In the genomic region with DNA sequence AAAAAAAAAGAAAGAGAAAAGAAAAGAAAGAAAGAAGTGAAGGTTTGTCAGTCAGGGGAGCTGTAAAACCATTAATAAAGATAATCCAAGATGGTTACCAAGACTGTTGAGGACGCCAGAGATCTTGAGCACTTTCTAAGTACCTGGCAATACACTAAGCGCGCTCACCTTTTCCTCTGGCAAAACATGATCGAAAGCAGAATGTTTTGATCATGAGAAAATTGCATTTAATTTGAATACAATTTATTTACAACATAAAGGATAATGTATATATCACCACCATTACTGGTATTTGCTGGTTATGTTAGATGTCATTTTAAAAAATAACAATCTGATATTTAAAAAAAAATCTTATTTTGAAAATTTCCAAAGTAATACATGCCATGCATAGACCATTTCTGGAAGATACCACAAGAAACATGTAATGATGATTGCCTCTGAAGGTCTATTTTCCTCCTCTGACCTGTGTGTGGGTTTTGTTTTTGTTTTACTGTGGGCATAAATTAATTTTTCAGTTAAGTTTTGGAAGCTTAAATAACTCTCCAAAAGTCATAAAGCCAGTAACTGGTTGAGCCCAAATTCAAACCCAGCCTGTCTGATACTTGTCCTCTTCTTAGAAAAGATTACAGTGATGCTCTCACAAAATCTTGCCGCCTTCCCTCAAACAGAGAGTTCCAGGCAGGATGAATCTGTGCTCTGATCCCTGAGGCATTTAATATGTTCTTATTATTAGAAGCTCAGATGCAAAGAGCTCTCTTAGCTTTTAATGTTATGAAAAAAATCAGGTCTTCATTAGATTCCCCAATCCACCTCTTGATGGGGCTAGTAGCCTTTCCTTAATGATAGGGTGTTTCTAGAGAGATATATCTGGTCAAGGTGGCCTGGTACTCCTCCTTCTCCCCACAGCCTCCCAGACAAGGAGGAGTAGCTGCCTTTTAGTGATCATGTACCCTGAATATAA, we compare ENCODE assay signal across 8 cellular contexts. TPM values are rescaled to one million over a fixed set of nuclear protein-coding genes. Genes with fewer than 3 reads are reported as not detected.
A peak's percentile ranks its signal among the peaks of the same experiment; 100 is the strongest.
DNase-seq lines count a peak whose midpoint lies in the region; ATAC-seq and TF ChIP-seq lines count a peak whose summit lies in the region.

No MANE protein-coding gene starts in this region.

- peaks cover 0 to 11% (median 0%) of the 10 kb centered on the region in 7 donors for H3K9me3 Mint-ChIP-seq in CD4-positive, CD25-positive, alpha-beta regulatory T cell
- no peaks in the 10 kb centered on the region for H3K9me3 Mint-ChIP-seq in H9

- H3K27me3 ChIP-seq in CD4-positive, CD25-positive, alpha-beta regulatory T cell (ENCODE audit: control insufficient read depth, insufficient read depth, low read length): no peaks in the 10 kb centered on the region
- no peaks in the 10 kb centered on the region; the same call in 1 of the 2 replicates for H3K27me3 ChIP-seq in H9 (ENCODE audit: insufficient read depth, low read length)
- H3K27me3 ChIP-seq in SK-N-SH (ENCODE audit: insufficient read depth): no peaks in the 10 kb centered on the region
- H3K27me3 ChIP-seq in esophagus muscularis mucosa: no peaks in the 10 kb centered on the region
- H3K27me3 ChIP-seq in sigmoid colon: no peaks in the 10 kb centered on the region

- H3K18ac ChIP-seq in H9 (ENCODE audit: insufficient read length, low read depth, low read length): no peak overlapping the region

- H3K9ac ChIP-seq in H9 (ENCODE audit: extremely low read depth, insufficient read length, low read length) (no peak overlapping the region), SK-N-SH (peak overlapping the region; percentile 95)

- H3K9me2 ChIP-seq in SK-N-SH: no peaks in the 10 kb centered on the region

- H2BK5ac ChIP-seq in H9 (ENCODE audit: insufficient read length, low read length): no peak overlapping the region

- peaks cover 13% of the 10 kb centered on the region for H3K23me2 ChIP-seq in H9 (ENCODE audit: insufficient read length, low read depth, low read length, poor library complexity, severe bottlenecking)

- TF ChIP-seq EP300 in SK-N-SH (IDR thresholded peaks at IDR 0.05; ENCODE audit: borderline replicate concordance in 1 of 2, low read depth in 1 of 2, low read length in 1 of 2) (no peak), esophagus muscularis mucosa (IDR thresholded peaks at IDR 0.05) (no peak), sigmoid colon (IDR thresholded peaks at IDR 0.05) (no peak)

- H3K79me2 ChIP-seq in H9 (ENCODE audit: insufficient read depth, low read length) (no peaks in the 10 kb centered on the region; the same call in 1 of the 2 replicates), SK-N-SH (ENCODE audit: insufficient read depth) (peaks cover 41% of the 10 kb centered on the region)

- peak overlapping the region; percentile 99 to 100 (median 100) for H3K27ac Mint-ChIP-seq in CD4-positive, CD25-positive, alpha-beta regulatory T cell
- no peak overlapping the region for H3K27ac Mint-ChIP-seq in H9

- peaks cover 15% of the 10 kb centered on the region for H3F3A ChIP-seq in SK-N-SH (replicated peaks; ENCODE audit: insufficient read depth)

- H2BK12ac ChIP-seq in H9 (ENCODE audit: insufficient read length, low read depth, low read length): no peak overlapping the region

- peaks cover 11% of the 10 kb centered on the region for H3K27me3 Mint-ChIP-seq in CD4-positive, CD25-positive, alpha-beta regulatory T cell
- peaks cover 15% of the 10 kb centered on the region for H3K27me3 Mint-ChIP-seq in H9 (ENCODE audit: low read depth)

- H3T11ph ChIP-seq in H9 (ENCODE audit: low read length): no peak overlapping the region

- ATAC-seq in CD4-positive, CD25-positive, alpha-beta regulatory T cell (ENCODE audit: low read depth in 2 of 2): no peak
- ATAC-seq in HG03571 (IDR thresholded peaks at IDR 0.05; ENCODE audit: unreplicated experiment) (no peak), GM21526 (IDR thresholded peaks at IDR 0.05; ENCODE audit: low FRiP score, unreplicated experiment) (no peak)

- peaks cover 68% of the 10 kb centered on the region for H3K36me3 Mint-ChIP-seq in CD4-positive, CD25-positive, alpha-beta regulatory T cell
- peaks cover 2 to 15% (median 14%) of the 10 kb centered on the region in 3 experiments; a peak in 6 of 7 replicates for H3K36me3 Mint-ChIP-seq in H9 (ENCODE audit: insufficient read depth in 1 of 3, low read depth in 3 of 3)

- H3K4ac ChIP-seq in H9 (ENCODE audit: low read depth, low read length): no peak overlapping the region

- H4K20me1 ChIP-seq in H9 (ENCODE audit: control insufficient read depth, insufficient read depth, insufficient read length): no peaks in the 10 kb centered on the region
- peaks cover 12% of the 10 kb centered on the region; the same call in 1 of the 2 replicates for H4K20me1 ChIP-seq in SK-N-SH (ENCODE audit: insufficient read depth)

- H4K8ac ChIP-seq in H9 (replicated peaks; ENCODE audit: insufficient read length, low read depth, low read length): no peak overlapping the region

- no peak overlapping the region for H2AFZ ChIP-seq in H9 (ENCODE audit: low read length)
- peak overlapping the region; percentile 39; the same call in 1 of the 2 replicates for H2AFZ ChIP-seq in SK-N-SH (ENCODE audit: low read depth)

- H3K4me1 Mint-ChIP-seq in CD4-positive, CD25-positive, alpha-beta regulatory T cell: peaks cover 25 to 60% (median 56%) of the 10 kb centered on the region in 4 donors
- H3K4me1 Mint-ChIP-seq in H9: peaks cover 6 to 7% of the 10 kb centered on the region in 2 experiments

- peak; percentile 81 for TF ChIP-seq RAD21 in SK-N-SH (IDR thresholded peaks at IDR 0.05; ENCODE audit: low read length)

- H3K23ac ChIP-seq in H9 (ENCODE audit: insufficient read length, low read depth, low read length): no peak overlapping the region

- CTCF ChIA-PET in SK-N-SH (lab: Yijun Ruan, JAX): interaction anchor here (0.7 to 11.4 kb wide), 20 partner anchors 9 to 140 kb away, joined by 3 to 117 read pairs (median 4); a partner anchor contains a TSS

- intact Hi-C loops in esophagus muscularis mucosa (cut with DNase I): loop anchor here (2.0 kb wide), 1 partner anchor 14 kb away; no protein-coding TSS in a partner anchor
- intact Hi-C loops in sigmoid colon (cut with DNase I): loop anchor here (2.0 to 10.0 kb wide), 3 partner anchors 16 to 664 kb away; a partner anchor contains a TSS

- H3K27ac ChIP-seq in CD4-positive, CD25-positive, alpha-beta regulatory T cell (ENCODE audit: insufficient read depth, low read length, poor library complexity, severe bottlenecking): peak overlapping the region; percentile 100
- no peak overlapping the region for H3K27ac ChIP-seq in H9 (ENCODE audit: insufficient read length, low read depth, low read length)
- H3K27ac ChIP-seq in SK-N-SH (ENCODE audit: low read depth in 2 of 2, low read length in 1 of 2): peak overlapping the region; percentile 22 to 89; a peak in 3 of 4 replicates
- peak overlapping the region; percentile 95 to 100 (median 99) for H3K27ac ChIP-seq in esophagus muscularis mucosa (replicated peaks in 1 of 4)
- peak overlapping the region; percentile 96 to 99 (median 98) for H3K27ac ChIP-seq in sigmoid colon

- H2BK15ac ChIP-seq in H9 (ENCODE audit: low read depth, low read length): no peak overlapping the region

- peak; percentile 59; the same call in 2 of the 3 replicates for TF ChIP-seq CTCF in H9 (conservative IDR thresholded peaks at IDR 0.05)
- peak; percentile 65 for TF ChIP-seq CTCF in SK-N-SH (IDR thresholded peaks at IDR 0.05)
- peak in 2 of 3 experiments; percentile 6 to 13 for TF ChIP-seq CTCF in esophagus muscularis mucosa (IDR thresholded peaks at IDR 0.05)
- TF ChIP-seq CTCF in sigmoid colon (IDR thresholded peaks at IDR 0.05): peak in 1 of 4 experiments; percentile 9

- no CpG with 5 or more reads among the region's 5 CpGs for WGBS in H9 (ENCODE audit: extremely low coverage, insufficient read length, low lambda C conversion rate)
- 86% methylated on average over 5 of the region's 5 CpGs for WGBS in SK-N-SH (ENCODE audit: low lambda C conversion rate)
- WGBS in esophagus muscularis mucosa: 70% methylated on average over 5 of the region's 5 CpGs
- 36 to 45% methylated on average over 5 of the region's 5 CpGs for WGBS in sigmoid colon, 2 donors

- no peak overlapping the region for H4K91ac ChIP-seq in H9 (ENCODE audit: insufficient read length, low read depth, low read length)

- no peak overlapping the region for H3K4me2 ChIP-seq in H9 (ENCODE audit: insufficient read depth, insufficient read length, low read length)
- H3K4me2 ChIP-seq in SK-N-SH: peak overlapping the region; percentile 66

- H3K36me3 ChIP-seq in CD4-positive, CD25-positive, alpha-beta regulatory T cell (ENCODE audit: control insufficient read depth, insufficient read depth, low read length): peaks cover 65% of the 10 kb centered on the region
- H3K36me3 ChIP-seq in SK-N-SH (replicated peaks in 1 of 2; ENCODE audit: control insufficient read depth in 1 of 2, insufficient read depth in 2 of 2, low read length in 1 of 2) (peaks cover 30 to 32% of the 10 kb centered on the region in 2 experiments), esophagus muscularis mucosa (peaks cover 22 to 36% (median 34%) of the 10 kb centered on the region in 4 donors), sigmoid colon (peaks cover 15 to 34% (median 31%) of the 10 kb centered on the region in 4 donors)

- POLR2A ChIA-PET in SK-N-SH (lab: Yijun Ruan, JAX): interaction anchor here (0.6 to 3.5 kb wide), 5 partner anchors 15 to 51 kb away, joined by 3 to 19 read pairs (median 3); a partner anchor contains a TSS

- H3K14ac ChIP-seq in H9 (ENCODE audit: insufficient read depth, low read length): no peak overlapping the region

- no peak overlapping the region for H4K5ac ChIP-seq in H9 (ENCODE audit: insufficient read length, low read depth, low read length)

- H3K4me3 ChIP-seq in CD4-positive, CD25-positive, alpha-beta regulatory T cell (ENCODE audit: low read depth, low read length): peak overlapping the region; percentile 100
- H3K4me3 ChIP-seq in SK-N-SH (ENCODE audit: low read depth in 2 of 2, low read length in 1 of 2) (peak overlapping the region; percentile 74 to 99), esophagus muscularis mucosa (peak overlapping the region; percentile 70 to 98 (median 95)), sigmoid colon (peak overlapping the region; percentile 72 to 91 (median 84))

- peak in 2 of 3 donors; percentile 56 for DNase-seq in CD4-positive, CD25-positive, alpha-beta regulatory T cell
- no peak for DNase-seq in H9
- peak; percentile 52 for DNase-seq in SK-N-SH
- DNase-seq in esophagus muscularis mucosa (ENCODE audit: extremely low spot score): no peak
- no peak for DNase-seq in sigmoid colon
- DNase-seq in activated CD4-positive, alpha-beta T cell treated with anti-CD3 and anti-CD28 coated beads, Interleukin-2, amount 50 U/mL, for 1 hour: no peak

- H3K9me3 ChIP-seq in CD4-positive, CD25-positive, alpha-beta regulatory T cell (ENCODE audit: control insufficient read depth in 2 of 2, low read length in 2 of 2): no peaks in the 10 kb centered on the region
- H3K9me3 ChIP-seq in H9 (ENCODE audit: control insufficient read depth, low read depth, low read length): no peaks in the 10 kb centered on the region
- no peaks in the 10 kb centered on the region for H3K9me3 ChIP-seq in SK-N-SH
- H3K9me3 ChIP-seq in esophagus muscularis mucosa: no peaks in the 10 kb centered on the region
- H3K9me3 ChIP-seq in sigmoid colon: no peaks in the 10 kb centered on the region

- H2BK20ac ChIP-seq in H9 (ENCODE audit: low read depth, low read length, poor library complexity, severe bottlenecking): no peak overlapping the region

- no peak overlapping the region for H3K56ac ChIP-seq in H9 (ENCODE audit: insufficient read length, low read depth, low read length)

- H2AK5ac ChIP-seq in H9 (ENCODE audit: insufficient read length, low read length): no peak overlapping the region

- H3K4me3 Mint-ChIP-seq in CD4-positive, CD25-positive, alpha-beta regulatory T cell: peak overlapping the region; percentile 98 to 100 (median 99)
- no peak overlapping the region; a peak in 1 of 5 replicates for H3K4me3 Mint-ChIP-seq in H9

- no peaks in the 10 kb centered on the region for H3K79me1 ChIP-seq in H9 (ENCODE audit: insufficient read depth, low read depth, low read length, poor library complexity, severe bottlenecking)

- H3K4me1 ChIP-seq in CD4-positive, CD25-positive, alpha-beta regulatory T cell (ENCODE audit: control insufficient read depth, insufficient read depth, low read length, poor library complexity, severe bottlenecking): peaks cover 68% of the 10 kb centered on the region
- H3K4me1 ChIP-seq in H9 (ENCODE audit: insufficient read depth, low read length) (no peaks in the 10 kb centered on the region), SK-N-SH (ENCODE audit: control insufficient read depth in 1 of 2, insufficient read depth in 2 of 2, low read depth in 1 of 2, low read length in 1 of 2) (no peaks in the 10 kb centered on the region; a peak in 1 of 4 replicates), esophagus muscularis mucosa (peaks cover 38 to 48% (median 46%) of the 10 kb centered on the region in 4 donors), sigmoid colon (peaks cover 0 to 42% (median 24%) of the 10 kb centered on the region in 4 donors)

- H2BK120ac ChIP-seq in H9 (ENCODE audit: low read depth, low read length, poor library complexity, severe bottlenecking): no peak overlapping the region

- no peak for TF ChIP-seq POLR2A in esophagus muscularis mucosa (IDR thresholded peaks at IDR 0.05; ENCODE audit: low read depth)
- TF ChIP-seq POLR2A in sigmoid colon (IDR thresholded peaks at IDR 0.05): no peak

RNA-seq across cellular contexts. Expression of a gene that starts 2.0 kb away (rescaled TPM):
- total RNA-seq in CD4-positive, CD25-positive, alpha-beta regulatory T cell: 7,793 TPM
- over 10,000 TPM; 37,989 to 53,417 (median 43,977) TPM for polyA plus RNA-seq in CD4-positive, CD25-positive, alpha-beta regulatory T cell
- 74.3 and 81.0 TPM in 2 replicates for total RNA-seq in H9 (2021)
- polyA plus RNA-seq in SK-N-SH (2012; rRNA removed): 1,193 and 2,153 TPM in 2 replicates
- polyA plus RNA-seq in SK-N-SH (2012; cell fraction: cytosol; rRNA removed): 2,055 and 2,105 TPM in 2 replicates
- polyA plus RNA-seq in SK-N-SH (2012; cell fraction: nucleus; rRNA removed): 408 and 638 TPM in 2 replicates
- 1,000 to 10,000 TPM; 1,352 to 2,424 (median 1,510) TPM for total RNA-seq in esophagus muscularis mucosa
- 1,000 to 10,000 TPM; 1,906 to 2,799 (median 2,534) TPM for total RNA-seq in sigmoid colon
- polyA plus RNA-seq in sigmoid colon: 1,000 to 10,000 TPM; 3,109 to 8,584 (median 4,774) TPM

RNA-seq across cellular contexts. Expression of a gene that starts 2.2 kb away (rescaled TPM):
- 44.1 TPM for total RNA-seq in CD4-positive, CD25-positive, alpha-beta regulatory T cell
- polyA plus RNA-seq in CD4-positive, CD25-positive, alpha-beta regulatory T cell: 10 to 100 TPM in 2 of 4 donors, 1 to 10 TPM in 2; 7.8 to 20.6 (median 12.8) TPM
- total RNA-seq in H9 (2021) (0.46 and 0.55 TPM in 2 replicates), esophagus muscularis mucosa (under 1 TPM; 0.19 to 0.50 (median 0.41) TPM), sigmoid colon (under 1 TPM in 3 of 4 donors, not detected in 1; 0.41 to 0.66 (median 0.55) TPM)
- polyA plus RNA-seq in SK-N-SH (2012; rRNA removed) (0.13 and 0.31 TPM in 2 replicates), sigmoid colon (1 to 10 TPM; 1.2 to 8.1 (median 1.2) TPM)
- polyA plus RNA-seq in SK-N-SH (2012; cell fraction: cytosol; rRNA removed): 0.01 and 0.04 TPM in 2 replicates
- polyA plus RNA-seq in SK-N-SH (2012; cell fraction: nucleus; rRNA removed): 1.1 and 1.7 TPM in 2 replicates

RNA-seq across cellular contexts. Expression of a gene that starts 23.0 kb away (rescaled TPM):
- 50.5 TPM for total RNA-seq in CD4-positive, CD25-positive, alpha-beta regulatory T cell
- polyA plus RNA-seq in CD4-positive, CD25-positive, alpha-beta regulatory T cell: 10 to 100 TPM; 38.1 to 61.5 (median 55.7) TPM
- total RNA-seq in H9 (2021): 3.8 and 4.3 TPM in 2 replicates
- polyA plus RNA-seq in SK-N-SH (2012; rRNA removed): 9.7 and 11.1 TPM in 2 replicates
- polyA plus RNA-seq in SK-N-SH (2012; cell fraction: cytosol; rRNA removed): 13.2 and 13.8 TPM in 2 replicates
- polyA plus RNA-seq in SK-N-SH (2012; cell fraction: nucleus; rRNA removed): 7.0 and 7.6 TPM in 2 replicates
- 10 to 100 TPM; 20.3 to 23.3 (median 21.9) TPM for total RNA-seq in esophagus muscularis mucosa
- total RNA-seq in sigmoid colon: 10 to 100 TPM; 22.5 to 34.9 (median 29.5) TPM
- 10 to 100 TPM; 12.6 to 38.6 (median 17.1) TPM for polyA plus RNA-seq in sigmoid colon

RNA-seq across cellular contexts. Expression of a gene that starts 49.8 kb away (rescaled TPM):
- total RNA-seq in CD4-positive, CD25-positive, alpha-beta regulatory T cell: 71.5 TPM
- 10 to 100 TPM; 21.6 to 27.7 (median 24.6) TPM for polyA plus RNA-seq in CD4-positive, CD25-positive, alpha-beta regulatory T cell
- 38.3 and 43.8 TPM in 2 replicates for total RNA-seq in H9 (2021)
- 36.3 and 48.7 TPM in 2 replicates for polyA plus RNA-seq in SK-N-SH (2012; rRNA removed)
- 23.3 and 28.3 TPM in 2 replicates for polyA plus RNA-seq in SK-N-SH (2012; cell fraction: cytosol; rRNA removed)
- polyA plus RNA-seq in SK-N-SH (2012; cell fraction: nucleus; rRNA removed): 126 and 140 TPM in 2 replicates
- 10 to 100 TPM; 40.4 to 80.6 (median 55.2) TPM for total RNA-seq in esophagus muscularis mucosa
- total RNA-seq in sigmoid colon: 10 to 100 TPM; 56.7 to 88.1 (median 64.9) TPM
- polyA plus RNA-seq in sigmoid colon: 10 to 100 TPM; 12.9 to 40.0 (median 17.4) TPM

Comparison
In these comparisons a context has a peak if more than half of its experiments do, and no peak if none do; other contexts are left out.
1. DNase-seq: peak in CD4-positive, CD25-positive, alpha-beta regulatory T cell (2 of 3) and SK-N-SH (single experiment); none in H9 (single experiment), esophagus muscularis mucosa (single experiment), sigmoid colon (single experiment) and activated CD4-positive, alpha-beta T cell treated with anti-CD3 and anti-CD28 coated beads, Interleukin-2, amount 50 U/mL, for 1 hour (single experiment).
2. H3K27ac Mint-ChIP-seq: peak in CD4-positive, CD25-positive, alpha-beta regulatory T cell (3 of 3); none in H9 (0 of 3).
3. H3K4me3 Mint-ChIP-seq: peak in CD4-positive, CD25-positive, alpha-beta regulatory T cell (4 of 4); none in H9 (0 of 2).
4. RNA of a gene that starts 2.0 kb away (total RNA-seq): 7,793 TPM in CD4-positive, CD25-positive, alpha-beta regulatory T cell (single experiment), 1,906 to 2,799 TPM in sigmoid colon and 1,352 to 2,424 TPM in esophagus muscularis mucosa; 74.3 to 81.0 TPM in H9; every median in the first group is over 10 times any median in the second.
5. RNA of a gene that starts 2.2 kb away (total RNA-seq): 44.1 TPM in CD4-positive, CD25-positive, alpha-beta regulatory T cell (single experiment); 0.41 to 0.66 TPM in sigmoid colon, 0.46 to 0.55 TPM in H9 and 0.19 to 0.50 TPM in esophagus muscularis mucosa; every median in the first group is over 10 times any median in the second.
6. Peak in every context shown above with its lines, with median percentiles within 50 percentile points of each other: H3K4me3 ChIP-seq.